ENCODE assay signal across 8 cellular contexts in genomic region chr6:145813285-145814034, GRCh38. TPM values are rescaled to one million over a fixed set of nuclear protein-coding genes. Genes with fewer than 3 reads are reported as not detected.
A peak's percentile ranks its signal among the peaks of the same experiment; 100 is the strongest.
DNase-seq lines count a peak whose midpoint lies in the region; ATAC-seq and TF ChIP-seq lines count a peak whose summit lies in the region.

No MANE protein-coding gene starts in this region.

- DNase-seq in CD1c-positive myeloid dendritic cell (ENCODE audit: extremely low spot score): peak; percentile 43
- DNase-seq in OCI-M1 (lab: John Stamatoyannopoulos, UW): peak; percentile 78
- no peak for DNase-seq in coronary artery (ENCODE audit: low spot score)
- no peak for DNase-seq in mesothelial cell of epicardium (ENCODE audit: low spot score in 2 of 2, unreplicated experiment in 2 of 2)
- DNase-seq in iPS-NIHi11 (ENCODE audit: low spot score): no peak
- no peak for DNase-seq in activated CD8-positive, alpha-beta memory T cell treated with anti-CD3 and anti-CD28 coated beads for 24 hours

- peak overlapping the region; percentile 94 to 98 for H3K27ac ChIP-seq in coronary artery

- H3K36me3 Mint-ChIP-seq in mesothelial cell of epicardium: no peaks in the 10 kb centered on the region

- H3K4me3 Mint-ChIP-seq in mesothelial cell of epicardium: peak overlapping the region; percentile 77

- ATAC-seq in GM21786 (IDR thresholded peaks at IDR 0.05; ENCODE audit: unreplicated experiment) (peak; percentile 0), HG02970 (IDR thresholded peaks at IDR 0.05; ENCODE audit: low FRiP score, unreplicated experiment) (no peak)

- no peak for TF ChIP-seq CTCF in coronary artery (IDR thresholded peaks at IDR 0.05)
- TF ChIP-seq CTCF in mesothelial cell of epicardium (IDR thresholded peaks at IDR 0.05; ENCODE audit: unreplicated experiment): no peak

- H3K4me1 Mint-ChIP-seq in mesothelial cell of epicardium: peaks cover 44% of the 10 kb centered on the region

- H3K4me3 ChIP-seq in coronary artery: peak overlapping the region; percentile 78

- H3K27me3 Mint-ChIP-seq in mesothelial cell of epicardium (ENCODE audit: low read depth): no peaks in the 10 kb centered on the region

- H3K27ac Mint-ChIP-seq in mesothelial cell of epicardium: peak overlapping the region; percentile 89

- H3K9me3 Mint-ChIP-seq in mesothelial cell of epicardium: no peaks in the 10 kb centered on the region

RNA-seq across cellular contexts. Expression of gene FBXO30, which starts 1.1 kb away (rescaled TPM):
- 8.6 to 9.2 TPM (median 9.1 TPM) in 3 replicates for total RNA-seq in mesothelial cell of epicardium

Comparison
In these comparisons a context has a peak if more than half of its experiments do, and no peak if none do; other contexts are left out.
1. DNase-seq: peak in CD1c-positive myeloid dendritic cell (single experiment) and OCI-M1 (single experiment); none in coronary artery (single experiment), mesothelial cell of epicardium (0 of 2), iPS-NIHi11 (single experiment) and activated CD8-positive, alpha-beta memory T cell treated with anti-CD3 and anti-CD28 coated beads for 24 hours (single experiment).